Comparison of ENCODE assay signal across 8 cellular contexts in the genomic region with DNA sequence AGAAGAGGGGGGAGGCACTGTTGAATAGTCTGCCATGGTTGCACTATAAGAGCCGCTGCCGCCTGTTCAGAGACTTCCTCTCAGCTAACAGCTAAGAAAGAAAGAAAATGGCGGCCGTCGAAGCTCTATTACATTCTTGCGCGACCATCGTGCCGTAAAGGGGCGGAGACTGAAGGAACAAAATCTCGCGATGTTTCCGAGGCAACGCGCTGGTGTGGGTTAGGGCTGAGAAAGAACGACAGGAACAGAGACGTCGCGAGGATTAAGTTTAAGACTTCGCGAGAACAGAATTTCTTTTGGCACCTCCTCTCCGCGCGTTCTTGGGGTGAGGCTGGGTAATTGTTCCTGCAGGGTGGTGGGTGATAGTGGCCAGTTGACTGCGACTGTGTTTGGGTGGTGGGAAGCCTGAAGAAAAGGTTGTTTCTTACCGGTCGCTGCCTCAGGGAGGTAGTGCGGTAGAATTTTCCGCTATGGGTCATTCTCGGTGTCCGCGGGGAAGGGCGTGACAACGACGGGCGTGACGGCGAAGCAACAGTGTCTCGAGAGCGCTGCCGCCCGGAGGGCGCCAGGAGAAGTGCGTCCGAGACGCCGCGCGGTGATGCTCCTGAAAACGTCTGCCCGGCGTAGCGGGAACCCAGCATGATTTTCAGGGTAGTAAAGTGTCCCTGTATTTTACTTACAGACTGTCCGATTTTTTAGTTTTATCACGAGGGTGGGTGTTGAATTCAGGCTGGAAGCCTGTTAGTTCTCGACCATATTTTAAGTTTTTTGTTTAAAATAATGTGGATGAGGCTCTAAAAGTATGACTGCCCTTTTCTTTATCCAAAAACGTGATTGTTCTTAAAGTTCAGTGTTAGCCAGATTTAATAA.
A peak's percentile ranks its signal among the peaks of the same experiment; 100 is the strongest.
DNase-seq lines count a peak whose midpoint lies in the region; ATAC-seq and TF ChIP-seq lines count a peak whose summit lies in the region.

A gene with protein sequence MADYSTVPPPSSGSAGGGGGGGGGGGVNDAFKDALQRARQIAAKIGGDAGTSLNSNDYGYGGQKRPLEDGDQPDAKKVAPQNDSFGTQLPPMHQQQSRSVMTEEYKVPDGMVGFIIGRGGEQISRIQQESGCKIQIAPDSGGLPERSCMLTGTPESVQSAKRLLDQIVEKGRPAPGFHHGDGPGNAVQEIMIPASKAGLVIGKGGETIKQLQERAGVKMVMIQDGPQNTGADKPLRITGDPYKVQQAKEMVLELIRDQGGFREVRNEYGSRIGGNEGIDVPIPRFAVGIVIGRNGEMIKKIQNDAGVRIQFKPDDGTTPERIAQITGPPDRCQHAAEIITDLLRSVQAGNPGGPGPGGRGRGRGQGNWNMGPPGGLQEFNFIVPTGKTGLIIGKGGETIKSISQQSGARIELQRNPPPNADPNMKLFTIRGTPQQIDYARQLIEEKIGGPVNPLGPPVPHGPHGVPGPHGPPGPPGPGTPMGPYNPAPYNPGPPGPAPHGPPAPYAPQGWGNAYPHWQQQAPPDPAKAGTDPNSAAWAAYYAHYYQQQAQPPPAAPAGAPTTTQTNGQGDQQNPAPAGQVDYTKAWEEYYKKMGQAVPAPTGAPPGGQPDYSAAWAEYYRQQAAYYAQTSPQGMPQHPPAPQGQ (minus strand): TSS at position 104 of the 870 bp plus-strand sequence. CDS start 68 bp downstream, at position 36.

- peak within 1 kb of the TSS; percentile 98 for H3K4me3 ChIP-seq in WI38 (ENCODE audit: low read depth, low read length)

- DNase-seq in AG08396 (ENCODE audit: low spot score), result peak; percentile 89
- peak; percentile 99 for DNase-seq in NCI-H2227 (lab: John Stamatoyannopoulos, UW; ENCODE audit: unreplicated experiment)
- DNase-seq in caudate nucleus (lab: John Stamatoyannopoulos, UW), result peak; percentile 31 to 97 (median 89)
- peak; percentile 99 for DNase-seq in iris pigment epithelial cell (ENCODE audit: low read depth)
- DNase-seq in stimulated activated CD4-positive, alpha-beta T cell treated with anti-CD3 and anti-CD28 coated beads, Interleukin-12 subunit alpha, Interleukin-12 subunit beta, amount 100 ng/mL, for 4 hours, result peak; percentile 85

- peak; percentile 64 for TF ChIP-seq CTCF in WI38 (IDR thresholded peaks at IDR 0.05; ENCODE audit: low read depth, low read length)

- peak within 1 kb of the TSS; percentile 98 for H3K27ac ChIP-seq in caudate nucleus (ENCODE audit: low read depth, low read length)

- ATAC-seq in GM18907 (IDR thresholded peaks at IDR 0.05; ENCODE audit: unreplicated experiment) (peak; percentile 84), HG03159 (IDR thresholded peaks at IDR 0.05; ENCODE audit: unreplicated experiment) (peak; percentile 74)

Comparison
In these comparisons a context has a peak if more than half of its experiments do, and no peak if none do; other contexts are left out.
1. Peak in every context shown above with its lines: DNase-seq, ATAC-seq, H3K4me3 ChIP-seq and H3K27ac ChIP-seq.